ENCODE assay signal across 1 cellular context in the genomic region with DNA sequence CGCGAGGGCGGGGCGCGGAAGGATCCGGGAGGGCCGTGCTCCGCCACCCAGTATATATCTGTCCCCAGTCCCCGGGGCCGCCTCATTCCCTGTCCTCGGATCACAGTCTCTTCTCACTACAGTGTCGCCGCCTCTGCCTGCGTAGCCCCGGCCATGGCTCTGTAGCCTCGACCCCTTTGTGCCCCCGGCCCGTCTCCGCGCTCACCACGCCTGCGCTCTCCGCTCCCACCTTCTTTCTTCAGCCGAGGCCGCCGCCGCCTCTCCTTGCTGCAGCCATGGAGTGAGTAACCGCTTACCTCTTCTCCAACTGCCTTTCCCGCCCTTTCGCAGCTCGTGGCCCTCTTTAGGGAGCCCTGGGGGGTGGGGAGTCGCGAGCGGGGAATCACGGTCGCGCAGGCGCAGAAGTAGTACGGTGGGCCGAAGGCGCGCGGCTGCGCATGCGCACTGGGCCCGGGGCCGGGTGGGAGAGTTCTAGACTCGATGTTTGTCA.
A peak's percentile ranks its signal among the peaks of the same experiment; 100 is the strongest.
TF ChIP-seq lines count a peak whose summit lies in the region.

A gene with protein sequence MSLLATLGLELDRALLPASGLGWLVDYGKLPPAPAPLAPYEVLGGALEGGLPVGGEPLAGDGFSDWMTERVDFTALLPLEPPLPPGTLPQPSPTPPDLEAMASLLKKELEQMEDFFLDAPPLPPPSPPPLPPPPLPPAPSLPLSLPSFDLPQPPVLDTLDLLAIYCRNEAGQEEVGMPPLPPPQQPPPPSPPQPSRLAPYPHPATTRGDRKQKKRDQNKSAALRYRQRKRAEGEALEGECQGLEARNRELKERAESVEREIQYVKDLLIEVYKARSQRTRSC (plus strand): TSS at position 85 of the 490 bp plus-strand sequence. CDS start 1,646 bp downstream, outside the sequence.
A gene with protein sequence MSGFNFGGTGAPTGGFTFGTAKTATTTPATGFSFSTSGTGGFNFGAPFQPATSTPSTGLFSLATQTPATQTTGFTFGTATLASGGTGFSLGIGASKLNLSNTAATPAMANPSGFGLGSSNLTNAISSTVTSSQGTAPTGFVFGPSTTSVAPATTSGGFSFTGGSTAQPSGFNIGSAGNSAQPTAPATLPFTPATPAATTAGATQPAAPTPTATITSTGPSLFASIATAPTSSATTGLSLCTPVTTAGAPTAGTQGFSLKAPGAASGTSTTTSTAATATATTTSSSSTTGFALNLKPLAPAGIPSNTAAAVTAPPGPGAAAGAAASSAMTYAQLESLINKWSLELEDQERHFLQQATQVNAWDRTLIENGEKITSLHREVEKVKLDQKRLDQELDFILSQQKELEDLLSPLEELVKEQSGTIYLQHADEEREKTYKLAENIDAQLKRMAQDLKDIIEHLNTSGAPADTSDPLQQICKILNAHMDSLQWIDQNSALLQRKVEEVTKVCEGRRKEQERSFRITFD (minus strand): TSS at position 384 of the 490 bp plus-strand sequence. CDS start 19,697 bp downstream, outside the sequence.

TF ChIP-seq in HEK293, 187 proteins besides CTCF, POLR2A, EP300 and RAD21 (continued from another document and continues in another):
- TF ChIP-seq ZNF16 (tag by site-specific recombination; IDR thresholded peaks at IDR 0.05; ENCODE audit: low read depth) (no peak), SP7 (tag by site-specific recombination; IDR thresholded peaks at IDR 0.05) (peak; percentile 79), ZNF157 (tag by site-specific recombination; IDR thresholded peaks at IDR 0.05) (no peak), IKZF3 (tag by site-specific recombination; IDR thresholded peaks at IDR 0.05) (no peak), ZFP3 (tag by site-specific recombination; IDR thresholded peaks at IDR 0.05; ENCODE audit: low read depth) (no peak), ZNF19 (tag by site-specific recombination; IDR thresholded peaks at IDR 0.05; ENCODE audit: low read depth) (no peak), ZNF561 (tag by site-specific recombination; IDR thresholded peaks at IDR 0.05; ENCODE audit: borderline replicate concordance) (0 out of 2 replicates have a peak, but pooled peaks have one; percentile 16), ZNF768 (tag by site-specific recombination; IDR thresholded peaks at IDR 0.05) (no peak), MYNN (tag by site-specific recombination; IDR thresholded peaks at IDR 0.05; ENCODE audit: borderline replicate concordance) (no peak), ZNF2 (tag by site-specific recombination; IDR thresholded peaks at IDR 0.05) (peak; percentile 77), WT1 (tag by site-specific recombination; IDR thresholded peaks at IDR 0.05) (no peak), ZBTB7A (tag by site-specific recombination; IDR thresholded peaks at IDR 0.05; ENCODE audit: low read depth) (peak; percentile 40; the same call in 1 of the 2 replicates), ZNF670 (tag by site-specific recombination; IDR thresholded peaks at IDR 0.05; ENCODE audit: low read depth) (no peak), ZNF791 (tag by site-specific recombination; IDR thresholded peaks at IDR 0.05) (no peak), MEIS1 (CRISPR knock-in tag; IDR thresholded peaks at IDR 0.05; ENCODE audit: borderline replicate concordance) (no peak), ZNF610 (tag by site-specific recombination; IDR thresholded peaks at IDR 0.05; ENCODE audit: borderline replicate concordance) (peak; percentile 22; the same call in 1 of the 2 replicates), ZNF624 (tag by site-specific recombination; IDR thresholded peaks at IDR 0.05) (no peak; the same call in 1 of the 2 replicates), ZNF292 (tag by site-specific recombination; IDR thresholded peaks at IDR 0.05; ENCODE audit: borderline replicate concordance, low read depth) (no peak), ZNF707 (tag by site-specific recombination; IDR thresholded peaks at IDR 0.05) (no peak), ZNF544 (tag by site-specific recombination; IDR thresholded peaks at IDR 0.05) (no peak), ZNF777 (tag by site-specific recombination; IDR thresholded peaks at IDR 0.05; ENCODE audit: borderline replicate concordance) (0 out of 2 replicates have a peak, but pooled peaks have one; percentile 55), ZNF221 (tag by site-specific recombination; IDR thresholded peaks at IDR 0.05; ENCODE audit: borderline replicate concordance) (no peak; the same call in 1 of the 2 replicates), ZNF629 (tag by site-specific recombination; IDR thresholded peaks at IDR 0.05) (0 out of 2 replicates have a peak, but pooled peaks have one; percentile 8), ZIC2 (tag by site-specific recombination; IDR thresholded peaks at IDR 0.05) (no peak), ZNF248 (tag by site-specific recombination; IDR thresholded peaks at IDR 0.05) (no peak), ZNF239 (tag by site-specific recombination; IDR thresholded peaks at IDR 0.05) (no peak), ZBTB17 (tag by site-specific recombination; IDR thresholded peaks at IDR 0.05) (no peak)
- TF ChIP-seq, protein P1, sequence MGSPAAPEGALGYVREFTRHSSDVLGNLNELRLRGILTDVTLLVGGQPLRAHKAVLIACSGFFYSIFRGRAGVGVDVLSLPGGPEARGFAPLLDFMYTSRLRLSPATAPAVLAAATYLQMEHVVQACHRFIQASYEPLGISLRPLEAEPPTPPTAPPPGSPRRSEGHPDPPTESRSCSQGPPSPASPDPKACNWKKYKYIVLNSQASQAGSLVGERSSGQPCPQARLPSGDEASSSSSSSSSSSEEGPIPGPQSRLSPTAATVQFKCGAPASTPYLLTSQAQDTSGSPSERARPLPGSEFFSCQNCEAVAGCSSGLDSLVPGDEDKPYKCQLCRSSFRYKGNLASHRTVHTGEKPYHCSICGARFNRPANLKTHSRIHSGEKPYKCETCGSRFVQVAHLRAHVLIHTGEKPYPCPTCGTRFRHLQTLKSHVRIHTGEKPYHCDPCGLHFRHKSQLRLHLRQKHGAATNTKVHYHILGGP (tag by site-specific recombination; IDR thresholded peaks at IDR 0.05), result no peak
- TF ChIP-seq, protein P2, sequence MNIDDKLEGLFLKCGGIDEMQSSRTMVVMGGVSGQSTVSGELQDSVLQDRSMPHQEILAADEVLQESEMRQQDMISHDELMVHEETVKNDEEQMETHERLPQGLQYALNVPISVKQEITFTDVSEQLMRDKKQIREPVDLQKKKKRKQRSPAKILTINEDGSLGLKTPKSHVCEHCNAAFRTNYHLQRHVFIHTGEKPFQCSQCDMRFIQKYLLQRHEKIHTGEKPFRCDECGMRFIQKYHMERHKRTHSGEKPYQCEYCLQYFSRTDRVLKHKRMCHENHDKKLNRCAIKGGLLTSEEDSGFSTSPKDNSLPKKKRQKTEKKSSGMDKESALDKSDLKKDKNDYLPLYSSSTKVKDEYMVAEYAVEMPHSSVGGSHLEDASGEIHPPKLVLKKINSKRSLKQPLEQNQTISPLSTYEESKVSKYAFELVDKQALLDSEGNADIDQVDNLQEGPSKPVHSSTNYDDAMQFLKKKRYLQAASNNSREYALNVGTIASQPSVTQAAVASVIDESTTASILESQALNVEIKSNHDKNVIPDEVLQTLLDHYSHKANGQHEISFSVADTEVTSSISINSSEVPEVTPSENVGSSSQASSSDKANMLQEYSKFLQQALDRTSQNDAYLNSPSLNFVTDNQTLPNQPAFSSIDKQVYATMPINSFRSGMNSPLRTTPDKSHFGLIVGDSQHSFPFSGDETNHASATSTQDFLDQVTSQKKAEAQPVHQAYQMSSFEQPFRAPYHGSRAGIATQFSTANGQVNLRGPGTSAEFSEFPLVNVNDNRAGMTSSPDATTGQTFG (tag by site-specific recombination; IDR thresholded peaks at IDR 0.05; ENCODE audit: borderline replicate concordance), result peak; percentile 82
- TF ChIP-seq, protein P3, sequence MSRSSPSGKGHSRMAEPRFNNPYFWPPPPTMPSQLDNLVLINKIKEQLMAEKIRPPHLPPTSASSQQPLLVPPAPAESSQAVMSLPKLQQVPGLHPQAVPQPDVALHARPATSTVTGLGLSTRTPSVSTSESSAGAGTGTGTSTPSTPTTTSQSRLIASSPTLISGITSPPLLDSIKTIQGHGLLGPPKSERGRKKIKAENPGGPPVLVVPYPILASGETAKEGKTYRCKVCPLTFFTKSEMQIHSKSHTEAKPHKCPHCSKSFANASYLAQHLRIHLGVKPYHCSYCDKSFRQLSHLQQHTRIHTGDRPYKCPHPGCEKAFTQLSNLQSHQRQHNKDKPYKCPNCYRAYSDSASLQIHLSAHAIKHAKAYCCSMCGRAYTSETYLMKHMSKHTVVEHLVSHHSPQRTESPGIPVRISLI (tag by site-specific recombination; IDR thresholded peaks at IDR 0.05), result no peak
- TF ChIP-seq, protein P4, sequence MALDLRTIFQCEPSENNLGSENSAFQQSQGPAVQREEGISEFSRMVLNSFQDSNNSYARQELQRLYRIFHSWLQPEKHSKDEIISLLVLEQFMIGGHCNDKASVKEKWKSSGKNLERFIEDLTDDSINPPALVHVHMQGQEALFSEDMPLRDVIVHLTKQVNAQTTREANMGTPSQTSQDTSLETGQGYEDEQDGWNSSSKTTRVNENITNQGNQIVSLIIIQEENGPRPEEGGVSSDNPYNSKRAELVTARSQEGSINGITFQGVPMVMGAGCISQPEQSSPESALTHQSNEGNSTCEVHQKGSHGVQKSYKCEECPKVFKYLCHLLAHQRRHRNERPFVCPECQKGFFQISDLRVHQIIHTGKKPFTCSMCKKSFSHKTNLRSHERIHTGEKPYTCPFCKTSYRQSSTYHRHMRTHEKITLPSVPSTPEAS (tag by site-specific recombination; IDR thresholded peaks at IDR 0.05), result no peak
- TF ChIP-seq, protein P5, sequence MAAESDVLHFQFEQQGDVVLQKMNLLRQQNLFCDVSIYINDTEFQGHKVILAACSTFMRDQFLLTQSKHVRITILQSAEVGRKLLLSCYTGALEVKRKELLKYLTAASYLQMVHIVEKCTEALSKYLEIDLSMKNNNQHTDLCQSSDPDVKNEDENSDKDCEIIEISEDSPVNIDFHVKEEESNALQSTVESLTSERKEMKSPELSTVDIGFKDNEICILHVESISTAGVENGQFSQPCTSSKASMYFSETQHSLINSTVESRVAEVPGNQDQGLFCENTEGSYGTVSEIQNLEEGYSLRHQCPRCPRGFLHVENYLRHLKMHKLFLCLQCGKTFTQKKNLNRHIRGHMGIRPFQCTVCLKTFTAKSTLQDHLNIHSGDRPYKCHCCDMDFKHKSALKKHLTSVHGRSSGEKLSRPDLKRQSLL (tag by site-specific recombination; IDR thresholded peaks at IDR 0.05), result peak; percentile 33
- TF ChIP-seq, protein P6, sequence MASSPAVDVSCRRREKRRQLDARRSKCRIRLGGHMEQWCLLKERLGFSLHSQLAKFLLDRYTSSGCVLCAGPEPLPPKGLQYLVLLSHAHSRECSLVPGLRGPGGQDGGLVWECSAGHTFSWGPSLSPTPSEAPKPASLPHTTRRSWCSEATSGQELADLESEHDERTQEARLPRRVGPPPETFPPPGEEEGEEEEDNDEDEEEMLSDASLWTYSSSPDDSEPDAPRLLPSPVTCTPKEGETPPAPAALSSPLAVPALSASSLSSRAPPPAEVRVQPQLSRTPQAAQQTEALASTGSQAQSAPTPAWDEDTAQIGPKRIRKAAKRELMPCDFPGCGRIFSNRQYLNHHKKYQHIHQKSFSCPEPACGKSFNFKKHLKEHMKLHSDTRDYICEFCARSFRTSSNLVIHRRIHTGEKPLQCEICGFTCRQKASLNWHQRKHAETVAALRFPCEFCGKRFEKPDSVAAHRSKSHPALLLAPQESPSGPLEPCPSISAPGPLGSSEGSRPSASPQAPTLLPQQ (tag by site-specific recombination; IDR thresholded peaks at IDR 0.05), result peak; percentile 96
- TF ChIP-seq, protein P7, sequence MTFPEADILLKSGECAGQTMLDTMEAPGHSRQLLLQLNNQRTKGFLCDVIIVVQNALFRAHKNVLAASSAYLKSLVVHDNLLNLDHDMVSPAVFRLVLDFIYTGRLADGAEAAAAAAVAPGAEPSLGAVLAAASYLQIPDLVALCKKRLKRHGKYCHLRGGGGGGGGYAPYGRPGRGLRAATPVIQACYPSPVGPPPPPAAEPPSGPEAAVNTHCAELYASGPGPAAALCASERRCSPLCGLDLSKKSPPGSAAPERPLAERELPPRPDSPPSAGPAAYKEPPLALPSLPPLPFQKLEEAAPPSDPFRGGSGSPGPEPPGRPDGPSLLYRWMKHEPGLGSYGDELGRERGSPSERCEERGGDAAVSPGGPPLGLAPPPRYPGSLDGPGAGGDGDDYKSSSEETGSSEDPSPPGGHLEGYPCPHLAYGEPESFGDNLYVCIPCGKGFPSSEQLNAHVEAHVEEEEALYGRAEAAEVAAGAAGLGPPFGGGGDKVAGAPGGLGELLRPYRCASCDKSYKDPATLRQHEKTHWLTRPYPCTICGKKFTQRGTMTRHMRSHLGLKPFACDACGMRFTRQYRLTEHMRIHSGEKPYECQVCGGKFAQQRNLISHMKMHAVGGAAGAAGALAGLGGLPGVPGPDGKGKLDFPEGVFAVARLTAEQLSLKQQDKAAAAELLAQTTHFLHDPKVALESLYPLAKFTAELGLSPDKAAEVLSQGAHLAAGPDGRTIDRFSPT (tag by site-specific recombination; IDR thresholded peaks at IDR 0.05), result no peak
- TF ChIP-seq, protein P8, sequence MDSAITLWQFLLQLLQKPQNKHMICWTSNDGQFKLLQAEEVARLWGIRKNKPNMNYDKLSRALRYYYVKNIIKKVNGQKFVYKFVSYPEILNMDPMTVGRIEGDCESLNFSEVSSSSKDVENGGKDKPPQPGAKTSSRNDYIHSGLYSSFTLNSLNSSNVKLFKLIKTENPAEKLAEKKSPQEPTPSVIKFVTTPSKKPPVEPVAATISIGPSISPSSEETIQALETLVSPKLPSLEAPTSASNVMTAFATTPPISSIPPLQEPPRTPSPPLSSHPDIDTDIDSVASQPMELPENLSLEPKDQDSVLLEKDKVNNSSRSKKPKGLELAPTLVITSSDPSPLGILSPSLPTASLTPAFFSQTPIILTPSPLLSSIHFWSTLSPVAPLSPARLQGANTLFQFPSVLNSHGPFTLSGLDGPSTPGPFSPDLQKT (IDR thresholded peaks at IDR 0.05; ENCODE audit: borderline replicate concordance, low read depth, low read length), result no peak
- TF ChIP-seq, protein P9, sequence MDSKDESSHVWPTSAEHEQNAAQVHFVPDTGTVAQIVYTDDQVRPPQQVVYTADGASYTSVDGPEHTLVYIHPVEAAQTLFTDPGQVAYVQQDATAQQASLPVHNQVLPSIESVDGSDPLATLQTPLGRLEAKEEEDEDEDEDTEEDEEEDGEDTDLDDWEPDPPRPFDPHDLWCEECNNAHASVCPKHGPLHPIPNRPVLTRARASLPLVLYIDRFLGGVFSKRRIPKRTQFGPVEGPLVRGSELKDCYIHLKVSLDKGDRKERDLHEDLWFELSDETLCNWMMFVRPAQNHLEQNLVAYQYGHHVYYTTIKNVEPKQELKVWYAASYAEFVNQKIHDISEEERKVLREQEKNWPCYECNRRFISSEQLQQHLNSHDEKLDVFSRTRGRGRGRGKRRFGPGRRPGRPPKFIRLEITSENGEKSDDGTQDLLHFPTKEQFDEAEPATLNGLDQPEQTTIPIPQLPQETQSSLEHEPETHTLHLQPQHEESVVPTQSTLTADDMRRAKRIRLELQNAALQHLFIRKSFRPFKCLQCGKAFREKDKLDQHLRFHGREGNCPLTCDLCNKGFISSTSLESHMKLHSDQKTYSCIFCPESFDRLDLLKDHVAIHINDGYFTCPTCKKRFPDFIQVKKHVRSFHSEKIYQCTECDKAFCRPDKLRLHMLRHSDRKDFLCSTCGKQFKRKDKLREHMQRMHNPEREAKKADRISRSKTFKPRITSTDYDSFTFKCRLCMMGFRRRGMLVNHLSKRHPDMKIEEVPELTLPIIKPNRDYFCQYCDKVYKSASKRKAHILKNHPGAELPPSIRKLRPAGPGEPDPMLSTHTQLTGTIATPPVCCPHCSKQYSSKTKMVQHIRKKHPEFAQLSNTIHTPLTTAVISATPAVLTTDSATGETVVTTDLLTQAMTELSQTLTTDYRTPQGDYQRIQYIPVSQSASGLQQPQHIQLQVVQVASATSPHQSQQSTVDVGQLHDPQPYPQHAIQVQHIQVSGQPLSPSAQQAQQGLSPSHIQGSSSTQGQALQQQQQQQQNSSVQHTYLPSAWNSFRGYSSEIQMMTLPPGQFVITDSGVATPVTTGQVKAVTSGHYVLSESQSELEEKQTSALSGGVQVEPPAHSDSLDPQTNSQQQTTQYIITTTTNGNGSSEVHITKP (tag by site-specific recombination; IDR thresholded peaks at IDR 0.05), result peak; percentile 7; the same call in 1 of the 2 replicates
